22 cellular contexts compared by ENCODE assay signal in the genomic region with DNA sequence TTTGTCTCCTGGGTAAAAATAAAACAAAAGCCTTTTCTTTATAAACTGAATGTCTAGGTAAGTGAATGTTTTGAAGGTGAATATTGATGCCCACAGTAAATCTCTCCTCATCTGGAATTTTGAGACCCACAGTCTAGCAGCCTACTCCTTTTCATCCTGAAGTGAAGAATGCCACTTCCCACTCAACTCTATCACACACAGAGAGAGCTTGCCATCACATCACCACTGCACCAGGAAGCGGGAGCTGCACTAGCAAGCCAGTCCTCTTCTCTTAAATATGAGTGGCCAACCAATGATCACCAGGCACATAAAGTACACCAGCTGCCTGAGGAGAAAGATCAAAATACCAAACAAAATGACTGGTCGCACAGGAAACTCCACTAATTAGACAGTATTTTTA.
"Had no signal": no experiment of that assay in that cellular context is flagged by ENCODE, and none has a peak within 500 bp of the region (broad histone marks: within the 10 kb centered on the region; RNA-seq: fewer than 3 reads in every experiment).

No MANE protein-coding gene starts in this region.

- H3K27ac ChIP-seq: coronary artery, dorsolateral prefrontal cortex, gastrocnemius medialis, heart right ventricle, parathyroid adenoma, psoas muscle, right lobe of liver, stomach, thoracic aorta, transverse colon had no signal

- H3K9me3 Mint-ChIP-seq: nephron progenitor cell; stimulated activated memory B cell treated with anti-CD40 and anti-IgM and Interleukin-4, amounts not matched to agents 10 μg/mL and 1 μg/mL and 100 μg/mL, for 72 hours had no signal

- H3K4me3 ChIP-seq: coronary artery, dorsolateral prefrontal cortex, gastrocnemius medialis, heart right ventricle, psoas muscle, right lobe of liver, stomach, thoracic aorta, transverse colon had no signal

- H3K4me3 Mint-ChIP-seq: naive thymus-derived CD4-positive, alpha-beta T cell; nephron progenitor cell; stimulated activated memory B cell treated with anti-CD40 and anti-IgM and Interleukin-4, amounts not matched to agents 10 μg/mL and 1 μg/mL and 100 μg/mL, for 72 hours had no signal

- H3K27me3 Mint-ChIP-seq: naive thymus-derived CD4-positive, alpha-beta T cell; stimulated activated memory B cell treated with anti-CD40 and anti-IgM and Interleukin-4, amounts not matched to agents 10 μg/mL and 1 μg/mL and 100 μg/mL, for 72 hours had no signal

- FAIRE-seq: islet of Langerhans had no signal

- H3K9ac ChIP-seq: parathyroid adenoma had no signal

- H3K9me3 ChIP-seq: gastrocnemius medialis, psoas muscle, right lobe of liver, stomach, thoracic aorta, transverse colon had no signal

- H3K27ac Mint-ChIP-seq: naive thymus-derived CD4-positive, alpha-beta T cell; stimulated activated memory B cell treated with anti-CD40 and anti-IgM and Interleukin-4, amounts not matched to agents 10 μg/mL and 1 μg/mL and 100 μg/mL, for 72 hours had no signal

- H3K79me2 ChIP-seq: parathyroid adenoma had no signal

- H3K36me3 ChIP-seq: gastrocnemius medialis, heart right ventricle, right lobe of liver, stomach, thoracic aorta, transverse colon had no signal

- H3K4me1 ChIP-seq: gastrocnemius medialis, heart right ventricle, parathyroid adenoma, psoas muscle, right lobe of liver, stomach, transverse colon had no signal

- H3K36me3 Mint-ChIP-seq: stimulated activated memory B cell treated with anti-CD40 and anti-IgM and Interleukin-4, amounts not matched to agents 10 μg/mL and 1 μg/mL and 100 μg/mL, for 72 hours had no signal

- H3K27me3 ChIP-seq: dorsolateral prefrontal cortex, gastrocnemius medialis, heart right ventricle, right lobe of liver, stomach, transverse colon had no signal

- DNase-seq: dorsolateral prefrontal cortex; effector CD8-positive, alpha-beta T cell; gastrocnemius medialis; heart right ventricle; hypothalamus; kidney glomerular epithelial cell; naive thymus-derived CD4-positive, alpha-beta T cell; nephron progenitor cell; psoas muscle; retina; right lobe of liver; stimulated activated CD4-positive, alpha-beta T cell treated with anti-CD3 and anti-CD28 coated beads, Interleukin-4, amount 100 ng/mL, for 1 hour; stimulated activated CD8-positive, alpha-beta memory T cell treated with anti-CD3 and anti-CD28 coated beads, Interleukin-4, amount 100 ng/mL, for 48 hours; stomach; substantia nigra; transverse colon had no signal

- H3K4me1 Mint-ChIP-seq: nephron progenitor cell had no signal

- H2AFZ ChIP-seq: parathyroid adenoma had no signal

- ATAC-seq: esophagus mucosa; gastrocnemius medialis; heart right ventricle; naive thymus-derived CD4-positive, alpha-beta T cell; psoas muscle; right lobe of liver; stimulated activated memory B cell treated with anti-CD40 and anti-IgM and Interleukin-4, amounts not matched to agents 10 μg/mL and 1 μg/mL and 100 μg/mL, for 72 hours had no signal
